ENCODE assay signal across 8 cellular contexts in the genomic region with DNA sequence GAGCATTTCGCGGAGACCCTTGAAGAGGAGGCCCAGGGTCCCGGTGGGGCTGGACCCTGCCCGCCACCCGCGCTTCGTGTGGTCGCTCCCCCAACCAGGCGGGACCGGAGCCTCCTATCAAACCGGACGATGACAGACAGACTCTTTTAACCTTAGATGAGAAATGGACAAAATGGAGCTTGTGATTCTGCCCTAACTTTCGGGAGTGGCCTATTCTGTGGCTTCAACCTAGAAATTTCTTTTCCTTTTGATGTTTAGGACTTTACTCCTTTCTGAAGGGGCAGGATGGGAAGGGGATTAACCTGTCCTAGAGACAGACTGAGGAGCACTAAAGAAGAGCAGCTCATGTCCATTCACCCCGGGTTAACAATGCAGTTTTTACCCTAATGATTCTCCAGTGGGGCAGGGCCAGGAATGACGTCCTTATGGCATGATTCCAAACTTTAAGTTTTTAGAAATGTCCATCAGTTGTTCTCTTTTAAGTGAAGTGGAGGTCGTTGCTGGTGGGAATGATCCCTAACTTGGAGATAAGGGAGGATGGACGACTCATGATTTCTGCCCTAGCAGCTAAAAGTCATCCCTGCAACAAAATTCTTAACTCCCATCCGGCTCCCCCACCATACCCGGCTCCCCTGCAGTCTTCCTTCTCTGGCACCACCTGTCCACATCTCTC.
A peak's percentile ranks its signal among the peaks of the same experiment; 100 is the strongest.
DNase-seq lines count a peak whose midpoint lies in the region.

No MANE protein-coding gene starts in this region.

- H3K4me3 Mint-ChIP-seq in activated naive CD4-positive, alpha-beta T cell treated with anti-CD3 and anti-CD28 coated beads, Interleukin-2, amount 10 ng/mL, durations not matched to agents 7 days and 5 days = peak overlapping the region; percentile 91

- H3K27ac ChIP-seq in HUES6 (ENCODE audit: low read depth, low read length) = no peak overlapping the region; the same call in 1 of the 2 replicates

- H3K36me3 Mint-ChIP-seq in activated naive CD4-positive, alpha-beta T cell treated with anti-CD3 and anti-CD28 coated beads, Interleukin-2, amount 10 ng/mL, durations not matched to agents 7 days and 5 days = peaks cover 24% of the 10 kb centered on the region

- peaks cover 7% of the 10 kb centered on the region; the same call in 1 of the 2 replicates for H3K36me3 ChIP-seq in HUES6 (ENCODE audit: control insufficient read depth, insufficient read depth, low read length)
- peaks cover 24% of the 10 kb centered on the region for H3K36me3 ChIP-seq in adipocyte (ENCODE audit: control insufficient read depth, insufficient read depth, low read length, severe bottlenecking)

- CTCF ChIA-PET in activated naive CD4-positive, alpha-beta T cell treated with anti-CD3 and anti-CD28 coated beads, Interleukin-2, amount 10 ng/mL, durations not matched to agents 7 days and 5 days (lab: Charles Lee) = no interaction called here

- H3K4me3 ChIP-seq in HUES6 (ENCODE audit: low read depth, low read length) (peak overlapping the region; percentile 96), adipocyte (ENCODE audit: low read length) (peak overlapping the region; percentile 97), skeletal muscle cell (ENCODE audit: low read depth, low read length) (peak overlapping the region; percentile 85)

- H3K9me3 ChIP-seq in HUES6 (ENCODE audit: control insufficient read depth, insufficient read depth, low read depth, low read length) (no peaks in the 10 kb centered on the region), adipocyte (ENCODE audit: control insufficient read depth, low read length) (no peaks in the 10 kb centered on the region)

- H3K4me1 Mint-ChIP-seq in activated naive CD4-positive, alpha-beta T cell treated with anti-CD3 and anti-CD28 coated beads, Interleukin-2, amount 10 ng/mL, durations not matched to agents 7 days and 5 days = peaks cover 27% of the 10 kb centered on the region

- H3K27ac Mint-ChIP-seq in activated naive CD4-positive, alpha-beta T cell treated with anti-CD3 and anti-CD28 coated beads, Interleukin-2, amount 10 ng/mL, durations not matched to agents 7 days and 5 days = peak overlapping the region; percentile 93

- no peaks in the 10 kb centered on the region for H3K27me3 Mint-ChIP-seq in activated naive CD4-positive, alpha-beta T cell treated with anti-CD3 and anti-CD28 coated beads, Interleukin-2, amount 10 ng/mL, durations not matched to agents 7 days and 5 days

- H3K9ac ChIP-seq in HUES6 (ENCODE audit: low read length) (peak overlapping the region; percentile 61), adipocyte (ENCODE audit: low read length) (peak overlapping the region; percentile 96)

- no peak for DNase-seq in activated naive CD4-positive, alpha-beta T cell treated with anti-CD3 and anti-CD28 coated beads, Interleukin-2, amount 10 ng/mL, durations not matched to agents 7 days and 5 days
- DNase-seq in activated naive CD4-positive, alpha-beta T cell (lab: John Stamatoyannopoulos, UW) = no peak
- DNase-seq in adipocyte (ENCODE audit: low read depth) (peak; percentile 71), hepatic stellate cell (ENCODE audit: low spot score) (peak; percentile 19), skeletal muscle cell (ENCODE audit: low read depth) (no peak), SIG-M5 (lab: John Stamatoyannopoulos, UW) (no peak)
- DNase-seq in stimulated activated CD4-positive, alpha-beta T cell treated with anti-CD3 and anti-CD28 coated beads, Interleukin-15, amount 100 ng/mL, for 24 hours = no peak

- H3K27me3 ChIP-seq in HUES6 (ENCODE audit: control insufficient read depth, insufficient read depth, low read length) = no peaks in the 10 kb centered on the region
- H3K27me3 ChIP-seq in adipocyte (replicated peaks; ENCODE audit: control insufficient read depth, insufficient read depth, low read length) = no peaks in the 10 kb centered on the region

- H3K9me3 Mint-ChIP-seq in activated naive CD4-positive, alpha-beta T cell treated with anti-CD3 and anti-CD28 coated beads, Interleukin-2, amount 10 ng/mL, durations not matched to agents 7 days and 5 days = no peaks in the 10 kb centered on the region

- H3K4me1 ChIP-seq in HUES6 (ENCODE audit: control insufficient read depth, insufficient read depth, low read length) = peaks cover 9% of the 10 kb centered on the region
- H3K4me1 ChIP-seq in adipocyte (ENCODE audit: control insufficient read depth, insufficient read depth, low read length) = peaks cover 24% of the 10 kb centered on the region

Comparison
In these comparisons a context has a peak if more than half of its experiments do, and no peak if none do; other contexts are left out.
1. DNase-seq: peak in adipocyte (single experiment) and hepatic stellate cell (single experiment); none in activated naive CD4-positive, alpha-beta T cell treated with anti-CD3 and anti-CD28 coated beads, Interleukin-2, amount 10 ng/mL, durations not matched to agents 7 days and 5 days (single experiment), activated naive CD4-positive, alpha-beta T cell (0 of 4), skeletal muscle cell (single experiment), SIG-M5 (single experiment) and stimulated activated CD4-positive, alpha-beta T cell treated with anti-CD3 and anti-CD28 coated beads, Interleukin-15, amount 100 ng/mL, for 24 hours (single experiment).
2. Peak in every context shown above with its lines, with median percentiles within 50 percentile points of each other: H3K4me3 ChIP-seq.